In the genomic region with DNA sequence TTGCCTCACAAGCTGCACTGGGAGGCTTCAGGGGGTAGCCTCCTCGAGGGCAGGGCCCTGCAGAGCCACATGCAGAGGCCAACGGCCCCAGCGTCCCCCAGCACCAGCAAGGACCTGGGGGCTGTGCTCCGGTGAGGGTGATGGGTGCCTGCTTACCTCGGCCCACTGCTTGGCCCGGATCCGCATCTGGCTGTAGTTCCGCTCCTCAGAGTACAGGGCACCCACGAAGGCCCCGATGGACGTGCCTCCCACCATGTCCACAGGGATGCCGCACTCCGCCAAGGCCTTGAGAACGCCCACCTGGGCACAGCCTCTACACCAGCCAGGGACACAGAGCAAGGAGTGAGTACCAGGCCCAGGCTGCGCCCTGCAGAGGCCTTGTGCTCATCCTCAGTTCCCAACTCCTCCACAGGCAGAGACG, we compare ENCODE assay signal across 20 cellular contexts. TPM values are rescaled to one million over a fixed set of nuclear protein-coding genes. Genes with fewer than 3 reads are reported as not detected.
"Had no signal": no experiment of that assay in that cellular context is flagged by ENCODE, and none has a peak within 500 bp of the region (broad histone marks: within the 10 kb centered on the region; RNA-seq: fewer than 3 reads in every experiment).

No MANE protein-coding gene starts in this region.

- H3K27me3 ChIP-seq: brain microvascular endothelial cell, colonic mucosa, pancreas had no signal

- H3K4me3 ChIP-seq: colonic mucosa, neural progenitor cell, pancreas had no signal

- H3K36me3 Mint-ChIP-seq: neural progenitor cell had no signal

- ATAC-seq: activated CD8-positive, alpha-beta T cell treated with anti-CD3 and anti-CD28 coated beads for 36 hours; activated naive CD8-positive, alpha-beta T cell treated with anti-CD3 and anti-CD28 coated beads, Interleukin-2, amount 50 U/mL, for 24 hours; naive thymus-derived CD4-positive, alpha-beta T cell; pancreas; stimulated activated naive B cell treated with anti-CD40 and anti-IgM and Interleukin-4, amounts not matched to agents 10 μg/mL and 1 μg/mL and 100 μg/mL, for 72 hours had no signal

- H3K36me3 ChIP-seq: brain microvascular endothelial cell, colonic mucosa, neural progenitor cell, pancreas had no signal

- H3K9me3 ChIP-seq: colonic mucosa, pancreas, SK-N-SH had no signal

- H3K4me1 ChIP-seq: colonic mucosa, neural progenitor cell, pancreas had no signal

- H3K27ac ChIP-seq: brain microvascular endothelial cell, colonic mucosa, neural progenitor cell, pancreas had no signal

- H3K27ac Mint-ChIP-seq: activated CD8-positive, alpha-beta T cell treated with anti-CD3 and anti-CD28 coated beads for 36 hours; activated naive CD8-positive, alpha-beta T cell treated with anti-CD3 and anti-CD28 coated beads, Interleukin-2, amount 50 U/mL, for 24 hours; activated T-helper 2 cell treated with anti-CD3 and anti-CD28 coated beads, Interferon-gamma antibody, Interleukin-2, Interleukin-4, amounts not matched to agents 10 μg/mL and 5 μg/mL and 100 μg/mL, durations not matched to agents 14 hours and 24 hours and 36 hours; neural progenitor cell; stimulated activated naive B cell treated with anti-CD40 and anti-IgM and Interleukin-4, amounts not matched to agents 10 μg/mL and 1 μg/mL and 100 μg/mL, for 72 hours; T-helper 2 cell treated with Interferon-gamma antibody and Interleukin-4, amounts not matched to agents 5 μg/mL and 100 μg/mL, for 36 hours had no signal

- H3K4me1 Mint-ChIP-seq: neural progenitor cell had no signal

- H3K27me3 Mint-ChIP-seq: central memory CD8-positive, alpha-beta T cell; stimulated activated naive B cell treated with anti-CD40 and anti-IgM and Interleukin-4, amounts not matched to agents 10 μg/mL and 1 μg/mL and 100 μg/mL, for 72 hours had no signal

- H3K9me3 Mint-ChIP-seq: activated CD8-positive, alpha-beta T cell treated with anti-CD3 and anti-CD28 coated beads for 36 hours; activated naive CD8-positive, alpha-beta T cell treated with anti-CD3 and anti-CD28 coated beads, Interleukin-2, amount 50 U/mL, for 24 hours; activated T-helper 2 cell treated with anti-CD3 and anti-CD28 coated beads, Interferon-gamma antibody, Interleukin-2, Interleukin-4, amounts not matched to agents 10 μg/mL and 5 μg/mL and 100 μg/mL, durations not matched to agents 14 hours and 24 hours and 36 hours; central memory CD8-positive, alpha-beta T cell; stimulated activated naive B cell treated with anti-CD40 and anti-IgM and Interleukin-4, amounts not matched to agents 10 μg/mL and 1 μg/mL and 100 μg/mL, for 72 hours had no signal

- H3K4me3 Mint-ChIP-seq: activated CD8-positive, alpha-beta T cell treated with anti-CD3 and anti-CD28 coated beads for 36 hours; activated naive CD8-positive, alpha-beta T cell treated with anti-CD3 and anti-CD28 coated beads, Interleukin-2, amount 50 U/mL, for 24 hours; central memory CD8-positive, alpha-beta T cell; naive thymus-derived CD4-positive, alpha-beta T cell; neural progenitor cell; stimulated activated naive B cell treated with anti-CD40 and anti-IgM and Interleukin-4, amounts not matched to agents 10 μg/mL and 1 μg/mL and 100 μg/mL, for 72 hours; T-helper 2 cell treated with Interferon-gamma antibody and Interleukin-4, amounts not matched to agents 5 μg/mL and 100 μg/mL, for 36 hours had no signal

- DNase-seq: activated CD8-positive, alpha-beta T cell treated with anti-CD3 and anti-CD28 coated beads for 36 hours; activated naive CD4-positive, alpha-beta T cell treated with Interleukin-2 at 50 U/mL for 16 hours; activated naive CD8-positive, alpha-beta T cell treated with anti-CD3 and anti-CD28 coated beads, Interleukin-2, amount 50 U/mL, for 24 hours; activated T-cell treated with anti-CD3 and anti-CD28 coated beads, Interleukin-2, amount 50 U/mL, for 1 hour; brain microvascular endothelial cell; colonic mucosa; erythroblast; mesenchymal stem cell; naive thymus-derived CD4-positive, alpha-beta T cell; SK-N-SH; stimulated activated naive B cell treated with anti-CD40 and anti-IgM and Interleukin-4, amounts not matched to agents 10 μg/mL and 1 μg/mL and 100 μg/mL, for 72 hours had no signal

RNA-seq across cellular contexts. Expression of a gene that starts 26.0 kb away (rescaled TPM):
- total RNA-seq: activated CD8-positive, alpha-beta T cell treated with anti-CD3 and anti-CD28 coated beads for 36 hours; activated T-helper 2 cell treated with anti-CD3 and anti-CD28 coated beads, Interferon-gamma antibody, Interleukin-2, Interleukin-4, amounts not matched to agents 10 μg/mL and 5 μg/mL and 100 μg/mL, durations not matched to agents 14 hours and 24 hours and 36 hours; aorta; frontal cortex; naive thymus-derived CD4-positive, alpha-beta T cell; ureter had no signal
- polyA plus RNA-seq: keratinocyte; naive thymus-derived CD4-positive, alpha-beta T cell had no signal
